ENCODE assay signal across 24 cellular contexts in genomic region chr7:44265733-44266132, GRCh38.
"Had no signal": no experiment of that assay in that cellular context is flagged by ENCODE, and none has a peak within 500 bp of the region (broad histone marks: within the 10 kb centered on the region; RNA-seq: fewer than 3 reads in every experiment).

No MANE protein-coding gene starts in this region.

- H3K9me3 Mint-ChIP-seq: activated CD4-positive, alpha-beta T cell treated with anti-CD3 and anti-CD28 coated beads, Interleukin-2, amount 10 ng/mL, durations not matched to agents 24 days and 14 days; activated naive CD4-positive, alpha-beta T cell treated with anti-CD3 and anti-CD28 coated beads, Interleukin-2, amount 10 ng/mL, durations not matched to agents 7 days and 5 days; activated naive CD8-positive, alpha-beta T cell treated with anti-CD3 and anti-CD28 coated beads, Interleukin-2, amount 50 U/mL, for 24 hours; activated T-cell treated with anti-CD3 and anti-CD28 coated beads, Interleukin-2, amount 50 U/mL, for 4 hours; nephron had no signal

- H3K36me3 Mint-ChIP-seq: activated naive CD4-positive, alpha-beta T cell treated with anti-CD3 and anti-CD28 coated beads, Interleukin-2, amount 10 ng/mL, durations not matched to agents 7 days and 5 days had no signal

- H3K4me1 Mint-ChIP-seq: activated naive CD4-positive, alpha-beta T cell treated with anti-CD3 and anti-CD28 coated beads, Interleukin-2, amount 10 ng/mL, durations not matched to agents 7 days and 5 days had no signal

- H3K27ac Mint-ChIP-seq: activated CD4-positive, alpha-beta T cell treated with anti-CD3 and anti-CD28 coated beads, Interleukin-2, amount 10 ng/mL, durations not matched to agents 24 days and 14 days; activated CD8-positive, alpha-beta T cell treated with anti-CD3 and anti-CD28 coated beads, Interleukin-2, amount 10 ng/mL, durations not matched to agents 7 days and 5 days; activated naive CD4-positive, alpha-beta T cell treated with anti-CD3 and anti-CD28 coated beads, Interleukin-2, amount 10 ng/mL, durations not matched to agents 7 days and 5 days; activated naive CD8-positive, alpha-beta T cell treated with anti-CD3 and anti-CD28 coated beads, Interleukin-2, amount 50 U/mL, for 24 hours had no signal

- H3K27me3 Mint-ChIP-seq: activated naive CD8-positive, alpha-beta T cell treated with anti-CD3 and anti-CD28 coated beads, Interleukin-2, amount 50 U/mL, for 24 hours had no signal

- DNase-seq: activated CD4-positive, alpha-beta T cell treated with anti-CD3 and anti-CD28 coated beads, Interleukin-2, amount 10 ng/mL, durations not matched to agents 24 days and 14 days; activated CD8-positive, alpha-beta T cell treated with anti-CD3 and anti-CD28 coated beads, Interleukin-2, amount 10 ng/mL, durations not matched to agents 7 days and 5 days; activated naive CD4-positive, alpha-beta T cell treated with anti-CD3 and anti-CD28 coated beads, Interleukin-2, amount 10 ng/mL, durations not matched to agents 7 days and 5 days; activated naive CD8-positive, alpha-beta T cell treated with anti-CD3 and anti-CD28 coated beads, Interleukin-2, amount 50 U/mL, for 24 hours; activated T-cell treated with anti-CD3 and anti-CD28 coated beads, Interleukin-2, amount 50 U/mL, for 4 hours; aorta; cerebellar nuclear complex; effector CD8-positive, alpha-beta T cell; heart right ventricle; left ventricle myocardium inferior; mammary epithelial cell; midbrain; occipital lobe; posterior cingulate gyrus; retina; stimulated activated CD4-positive, alpha-beta T cell treated with anti-CD3 and anti-CD28 coated beads, Interleukin-12 subunit alpha, Interleukin-12 subunit beta, amount 100 ng/mL, for 4 hours; stimulated activated CD4-positive, alpha-beta T cell treated with anti-CD3 and anti-CD28 coated beads, Interleukin-1b, Interleukin-23, amount 100 ng/mL, for 48 hours; stimulated activated CD8-positive, alpha-beta memory T cell treated with anti-CD3 and anti-CD28 coated beads, Interleukin-4, amount 100 ng/mL, for 48 hours; stimulated activated naive CD4-positive, alpha-beta T cell treated with Interleukin-2 at 50 U/mL for 16 hours; T1000; tibial artery had no signal

- ATAC-seq: activated CD8-positive, alpha-beta T cell treated with anti-CD3 and anti-CD28 coated beads, Interleukin-2, amount 10 ng/mL, durations not matched to agents 7 days and 5 days; activated naive CD8-positive, alpha-beta T cell treated with anti-CD3 and anti-CD28 coated beads, Interleukin-2, amount 50 U/mL, for 24 hours; activated T-cell treated with anti-CD3 and anti-CD28 coated beads, Interleukin-2, amount 50 U/mL, for 4 hours; esophagus mucosa; gastroesophageal sphincter; heart right ventricle had no signal

- H3K4me3 Mint-ChIP-seq: activated CD4-positive, alpha-beta T cell treated with anti-CD3 and anti-CD28 coated beads, Interleukin-2, amount 10 ng/mL, durations not matched to agents 24 days and 14 days; activated CD8-positive, alpha-beta T cell treated with anti-CD3 and anti-CD28 coated beads, Interleukin-2, amount 10 ng/mL, durations not matched to agents 7 days and 5 days; activated naive CD4-positive, alpha-beta T cell treated with anti-CD3 and anti-CD28 coated beads, Interleukin-2, amount 10 ng/mL, durations not matched to agents 7 days and 5 days; activated naive CD8-positive, alpha-beta T cell treated with anti-CD3 and anti-CD28 coated beads, Interleukin-2, amount 50 U/mL, for 24 hours; activated T-cell treated with anti-CD3 and anti-CD28 coated beads, Interleukin-2, amount 50 U/mL, for 4 hours; nephron had no signal
